ENCODE assay signal across 13 cellular contexts in the genomic region with DNA sequence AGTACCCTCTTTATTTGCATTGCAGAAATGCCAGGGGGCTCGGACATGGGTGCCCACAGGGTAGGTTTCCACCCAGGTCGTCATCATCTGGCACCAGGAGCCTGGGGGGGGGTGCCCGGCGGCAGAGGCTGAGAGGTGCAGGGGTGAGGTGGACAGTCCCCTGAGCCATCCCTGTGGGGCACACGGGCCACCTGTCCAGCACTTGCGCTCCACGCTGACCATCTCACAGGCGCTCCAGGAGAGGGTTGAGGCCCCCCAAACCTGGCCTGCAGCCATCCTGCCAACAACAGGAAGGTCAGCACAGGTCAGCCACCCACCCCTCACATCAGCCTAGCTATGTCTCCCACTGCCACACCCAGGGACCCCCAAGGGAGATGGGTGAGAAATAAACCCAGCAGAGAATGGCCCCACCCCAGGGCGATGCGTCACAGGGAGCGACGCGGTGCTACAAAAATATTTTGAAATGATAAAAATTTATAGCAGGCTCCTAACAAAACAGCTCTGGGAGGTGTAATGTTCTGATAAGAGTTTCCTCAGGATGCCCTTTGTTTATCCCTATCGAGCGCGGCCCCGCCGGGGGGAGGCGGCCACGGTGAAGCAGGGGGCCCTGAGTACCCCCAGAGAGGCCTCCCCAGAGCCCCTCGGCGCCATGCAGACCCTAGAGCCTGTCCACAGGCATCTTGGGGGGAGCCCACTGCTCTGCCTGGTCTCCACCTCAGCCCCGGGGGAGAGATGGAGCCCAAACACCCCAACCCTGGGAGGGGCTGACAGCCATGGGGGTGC. TPM values are rescaled to one million over a fixed set of nuclear protein-coding genes. Genes with fewer than 3 reads are reported as not detected.
A peak's percentile ranks its signal among the peaks of the same experiment; 100 is the strongest.
DNase-seq lines count a peak whose midpoint lies in the region; ATAC-seq, FAIRE-seq and TF ChIP-seq lines count a peak whose summit lies in the region.
"Had no signal": no experiment of that assay in that cellular context is flagged by ENCODE, and none has a peak within 500 bp of the region (broad histone marks: within the 10 kb centered on the region; RNA-seq: fewer than 3 reads in every experiment).

No MANE protein-coding gene starts in this region.

- no peaks in the 10 kb centered on the region for H4K20me1 ChIP-seq in PC-3 (ENCODE audit: low read length)
- no peaks in the 10 kb centered on the region for H4K20me1 ChIP-seq in MM.1S (ENCODE audit: insufficient read depth, low read length)

- H3K27ac Mint-ChIP-seq in T-helper 17 cell, result peak overlapping the region; percentile 72
- H3K27ac Mint-ChIP-seq: H9, mesothelial cell of epicardium had no signal

- DNase-seq in GM12891 (ENCODE audit: insufficient read length, low spot score), result peak; percentile 21
- DNase-seq in T-helper 17 cell, result peak in 2 of 3 donors; percentile 3 to 5
- DNase-seq in Right ventricle myocardium superior, result peak; percentile 39
- peak; percentile 12 to 39 for DNase-seq in psoas muscle
- no peak for DNase-seq in PC-3
- no peak for DNase-seq in DMS53 treated with DMSO at 0.1 percent for 48 hours (lab: John Stamatoyannopoulos, UW; ENCODE audit: unreplicated experiment)
- DNase-seq in MM.1S, result no peak
- DNase-seq: KG1, NCI-H2029 had no signal

- no peak overlapping the region for H3K9ac ChIP-seq in PC-3 (ENCODE audit: low read length)
- H3K9ac ChIP-seq in MM.1S (ENCODE audit: low read length), result no peak overlapping the region

- no peak for FAIRE-seq in GM12891 (lab: Jason Lieb, UNC)
- FAIRE-seq: GM19239 had no signal

- WGBS in psoas muscle, 3 donors, result 84 to 91% (median 88%) methylated on average over 20 to 23 of the region's 23 CpGs

- no peak for TF ChIP-seq POLR2A in GM12891 (IDR thresholded peaks at IDR 0.05; ENCODE audit: low read depth, low read length)

- H3K36me3 ChIP-seq in psoas muscle (ENCODE audit: insufficient read depth in 1 of 2, low read depth in 1 of 2), result peaks cover 0 to 34% of the 10 kb centered on the region in 2 donors
- no peaks in the 10 kb centered on the region for H3K36me3 ChIP-seq in PC-3 (ENCODE audit: low read depth, low read length)
- H3K36me3 ChIP-seq in MM.1S (replicated peaks; ENCODE audit: insufficient read depth, low read length), result no peaks in the 10 kb centered on the region

- no peaks in the 10 kb centered on the region for H3K27me3 ChIP-seq in psoas muscle (ENCODE audit: insufficient read depth in 3 of 3, low read length in 2 of 3)
- no peaks in the 10 kb centered on the region for H3K27me3 ChIP-seq in PC-3 (ENCODE audit: low read length)
- no peaks in the 10 kb centered on the region for H3K27me3 ChIP-seq in MM.1S (replicated peaks; ENCODE audit: insufficient read depth, low read length)

- H3K9me3 ChIP-seq in T-helper 17 cell (ENCODE audit: control insufficient read depth, low read length, poor library complexity, severe bottlenecking) (no peaks in the 10 kb centered on the region), psoas muscle (no peaks in the 10 kb centered on the region), PC-3 (ENCODE audit: low read length) (no peaks in the 10 kb centered on the region), MM.1S (replicated peaks; ENCODE audit: insufficient read depth, low read length) (no peaks in the 10 kb centered on the region)

- no TSS peak for BruUV-seq in PC-3 (replicated peaks; lab: Mats Ljungman, UMichigan)

- intact Hi-C loops in Right ventricle myocardium superior (cut with DNase I), result no loop called here
- intact Hi-C loops in psoas muscle (cut with DNase I), result no loop called here
- intact Hi-C loops in PC-3 (cut with micrococcal nuclease), result no loop called here

- ATAC-seq in T-helper 17 cell (no peak), Right ventricle myocardium superior (ENCODE audit: poor library complexity) (no peak), psoas muscle (no peak), PC-3 (no peak), HG02642 (IDR thresholded peaks at IDR 0.05; ENCODE audit: poor library complexity, unreplicated experiment) (no peak)

- no peaks in the 10 kb centered on the region for H3F3A ChIP-seq in PC-3 (ENCODE audit: low read length, unreplicated experiment)
- no peaks in the 10 kb centered on the region for H3F3A ChIP-seq in MM.1S (ENCODE audit: insufficient read depth, low read length)

- H3K36me3 Mint-ChIP-seq in T-helper 17 cell (ENCODE audit: low read depth), result no peaks in the 10 kb centered on the region
- H3K36me3 Mint-ChIP-seq: mesothelial cell of epicardium had no signal

- POLR2A ChIA-PET in PC-3 (lab: Charles Lee; ENCODE audit: unreplicated experiment), result no interaction called here

- H3K27ac ChIP-seq in psoas muscle (no peak overlapping the region), PC-3 (ENCODE audit: low read length) (no peak overlapping the region), MM.1S (ENCODE audit: low read length) (no peak overlapping the region)

- peaks cover 9% of the 10 kb centered on the region for H3K4me1 Mint-ChIP-seq in T-helper 17 cell

- H3K9me2 ChIP-seq in PC-3 (replicated peaks; ENCODE audit: low read length) (no peaks in the 10 kb centered on the region), MM.1S (replicated peaks; ENCODE audit: insufficient read depth, low read length) (no peaks in the 10 kb centered on the region)

- no peak overlapping the region for H3K4me3 Mint-ChIP-seq in T-helper 17 cell
- H3K4me3 Mint-ChIP-seq: H9, mesothelial cell of epicardium had no signal

- H3K4me3 ChIP-seq in psoas muscle (no peak overlapping the region), PC-3 (ENCODE audit: low read length) (no peak overlapping the region), MM.1S (ENCODE audit: low read length) (no peak overlapping the region)

- H3K4me1 ChIP-seq in psoas muscle (no peaks in the 10 kb centered on the region), PC-3 (ENCODE audit: insufficient read depth, low read length) (peaks cover 21% of the 10 kb centered on the region), MM.1S (ENCODE audit: low read length) (no peaks in the 10 kb centered on the region)

- H3K4me2 ChIP-seq in PC-3 (ENCODE audit: low read length) (no peak overlapping the region), MM.1S (ENCODE audit: low read depth, low read length) (no peak overlapping the region)

- no peaks in the 10 kb centered on the region for H3K27me3 Mint-ChIP-seq in T-helper 17 cell

- CTCF ChIA-PET in PC-3 (lab: Charles Lee), result no interaction called here

- peaks cover 12% of the 10 kb centered on the region for H3K79me2 ChIP-seq in PC-3 (ENCODE audit: low read length)
- no peaks in the 10 kb centered on the region for H3K79me2 ChIP-seq in MM.1S (ENCODE audit: low read length)

- H2AFZ ChIP-seq in PC-3 (ENCODE audit: low read length) (no peak overlapping the region), MM.1S (ENCODE audit: low read length) (no peak overlapping the region)

- no peak for TF ChIP-seq CTCF in psoas muscle (IDR thresholded peaks at IDR 0.05)
- TF ChIP-seq CTCF in PC-3 (conservative IDR thresholded peaks at IDR 0.05; ENCODE audit: low read depth, low read length), result no peak
- no peak for TF ChIP-seq CTCF in MM.1S (IDR thresholded peaks at IDR 0.05; ENCODE audit: low read length)

TF ChIP-seq in GM12891, 5 proteins besides CTCF, POLR2A, EP300 and RAD21:
- TF ChIP-seq TAF1 (IDR thresholded peaks at IDR 0.05; ENCODE audit: low read depth, low read length) (no peak), POU2F2 (IDR thresholded peaks at IDR 0.05; ENCODE audit: low read depth, low read length) (no peak), POLR2AphosphoS5 (IDR thresholded peaks at IDR 0.05; ENCODE audit: low read depth, low read length) (no peak), SPI1 (IDR thresholded peaks at IDR 0.05; ENCODE audit: low read depth, low read length) (no peak)

RNA-seq across cellular contexts. Expression of gene GNB1L, which starts 21.0 kb away (rescaled TPM):
- polyA plus RNA-seq in GM12891 (2012; ENCODE audit: low read depth, missing spikeins), result 3.5 TPM
- total RNA-seq in T-helper 17 cell (1 to 10 TPM; 5.0 to 6.2 TPM), Right ventricle myocardium superior (2.5 TPM), psoas muscle (1 to 10 TPM; 1.5 to 3.4 (median 3.0) TPM), PC-3 (2014; rRNA removed) (27.0 and 28.8 TPM in 2 replicates)
- 1 to 10 TPM; 3.3 to 7.6 (median 3.6) TPM for polyA plus RNA-seq in psoas muscle

RNA-seq across cellular contexts. Expression of gene RTL10, which starts 21.0 kb away (rescaled TPM):
- polyA plus RNA-seq in GM12891 (2012; ENCODE audit: low read depth, missing spikeins), result 5.7 TPM
- total RNA-seq in T-helper 17 cell (10 to 100 TPM; 12.4 to 13.1 TPM), Right ventricle myocardium superior (6.2 TPM), psoas muscle (1 to 10 TPM; 5.3 to 9.7 (median 8.1) TPM), PC-3 (2014; rRNA removed) (7.8 and 12.2 TPM in 2 replicates)
- polyA plus RNA-seq in psoas muscle, result 1 to 10 TPM; 5.9 to 7.9 (median 6.3) TPM

Comparison
In these comparisons a context has a peak if more than half of its experiments do, and no peak if none do; other contexts are left out.
1. DNase-seq: peak in GM12891 (single experiment), T-helper 17 cell (2 of 3), Right ventricle myocardium superior (single experiment) and psoas muscle (2 of 2); none in PC-3 (single experiment), DMS53 treated with DMSO at 0.1 percent for 48 hours (single experiment) and MM.1S (single experiment).